Comparison of ENCODE assay signal across 8 cellular contexts in genomic region chr10:11533328-11533781, GRCh38.
A peak's percentile ranks its signal among the peaks of the same experiment; 100 is the strongest.
DNase-seq lines count a peak whose midpoint lies in the region; ATAC-seq and TF ChIP-seq lines count a peak whose summit lies in the region.

No MANE protein-coding gene starts in this region.

- H4K20me1 ChIP-seq in IMR-90 (ENCODE audit: insufficient read depth, low read length): no peaks in the 10 kb centered on the region; the same call in 1 of the 2 replicates
- H4K20me1 ChIP-seq in mammary epithelial cell (ENCODE audit: insufficient read depth, low read length): no peaks in the 10 kb centered on the region

- peaks cover 2 to 37% (median 25%) of the 10 kb centered on the region in 7 donors for H3K4me1 Mint-ChIP-seq in naive thymus-derived CD4-positive, alpha-beta T cell
- H3K4me1 Mint-ChIP-seq in activated T-helper 17 cell treated with anti-CD3 and anti-CD28 coated beads, Interleukin-2, amount 50 U/mL, for 72 hours: peaks cover 4% of the 10 kb centered on the region

- H3K23ac ChIP-seq in IMR-90 (ENCODE audit: low read depth, low read length): no peak overlapping the region

- no peak overlapping the region for H2BK120ac ChIP-seq in IMR-90 (ENCODE audit: low read depth, low read length)

- H4K5ac ChIP-seq in IMR-90 (ENCODE audit: low read depth, low read length): no peak overlapping the region

- TF ChIP-seq POLR2A in IMR-90 (IDR thresholded peaks at IDR 0.05; ENCODE audit: low read depth, low read length): no peak

- H3K27ac ChIP-seq in C4-2B: no peak overlapping the region
- H3K27ac ChIP-seq in IMR-90 (ENCODE audit: insufficient read depth, low read length): no peak overlapping the region
- peak overlapping the region; percentile 56 for H3K27ac ChIP-seq in mammary epithelial cell (ENCODE audit: insufficient read depth, low read depth, low read length)
- no peak overlapping the region for H3K27ac ChIP-seq in lower lobe of right lung
- H3K27ac ChIP-seq in naive thymus-derived CD4-positive, alpha-beta T cell (ENCODE audit: low read depth, low read length): no peak overlapping the region

- H3K79me1 ChIP-seq in IMR-90 (ENCODE audit: low read depth in 1 of 2, low read length in 2 of 2): peaks cover 15 to 21% of the 10 kb centered on the region in 2 experiments

- H3K27me3 ChIP-seq in IMR-90 (ENCODE audit: control insufficient read depth, insufficient read depth, low read length): no peaks in the 10 kb centered on the region
- H3K27me3 ChIP-seq in mammary epithelial cell (ENCODE audit: insufficient read depth, low read length): no peaks in the 10 kb centered on the region
- H3K27me3 ChIP-seq in lower lobe of right lung (ENCODE audit: low read depth): no peaks in the 10 kb centered on the region
- no peaks in the 10 kb centered on the region for H3K27me3 ChIP-seq in naive thymus-derived CD4-positive, alpha-beta T cell (ENCODE audit: control insufficient read depth in 2 of 2, insufficient read depth in 2 of 2, low read length in 2 of 2)

- no peak overlapping the region for H4K91ac ChIP-seq in IMR-90 (ENCODE audit: insufficient read depth, low read depth, low read length)

- H3K4me3 ChIP-seq in IMR-90 (ENCODE audit: insufficient read depth, low read depth, low read length) (no peak overlapping the region), mammary epithelial cell (replicated peaks in 1 of 3; ENCODE audit: insufficient read depth in 1 of 3, low read depth in 2 of 3, low read length in 3 of 3) (no peak overlapping the region), lower lobe of right lung (no peak overlapping the region)
- no peak overlapping the region for H3K4me3 ChIP-seq in naive thymus-derived CD4-positive, alpha-beta T cell (ENCODE audit: low read length)

- H4K8ac ChIP-seq in IMR-90 (ENCODE audit: low read depth in 2 of 2, low read length in 2 of 2): no peak overlapping the region; a peak in 1 of 4 replicates

- H3K36me3 ChIP-seq in IMR-90 (ENCODE audit: control insufficient read depth, insufficient read depth, low read length) (no peaks in the 10 kb centered on the region), mammary epithelial cell (ENCODE audit: insufficient read depth, low read length) (no peaks in the 10 kb centered on the region), lower lobe of right lung (no peaks in the 10 kb centered on the region)
- no peaks in the 10 kb centered on the region for H3K36me3 ChIP-seq in naive thymus-derived CD4-positive, alpha-beta T cell (ENCODE audit: control insufficient read depth in 2 of 3, insufficient read depth in 3 of 3, low read length in 3 of 3)

- H3K4me2 ChIP-seq in IMR-90 (ENCODE audit: low read depth, low read length): peak overlapping the region; percentile 52
- peak overlapping the region; percentile 95 for H3K4me2 ChIP-seq in mammary epithelial cell (ENCODE audit: insufficient read depth, low read depth, low read length)

- no peak overlapping the region for H2BK20ac ChIP-seq in IMR-90 (ENCODE audit: low read depth, low read length)

- H3K18ac ChIP-seq in IMR-90 (ENCODE audit: low read depth, low read length): no peak overlapping the region

- no peaks in the 10 kb centered on the region for H3K9me3 Mint-ChIP-seq in naive thymus-derived CD4-positive, alpha-beta T cell
- H3K9me3 Mint-ChIP-seq in activated T-helper 17 cell treated with anti-CD3 and anti-CD28 coated beads, Interleukin-2, amount 50 U/mL, for 72 hours: no peaks in the 10 kb centered on the region

- no peak overlapping the region for H3K9ac ChIP-seq in IMR-90 (ENCODE audit: low read depth, low read length)
- no peak overlapping the region for H3K9ac ChIP-seq in mammary epithelial cell (ENCODE audit: insufficient read depth, low read length)

- intact Hi-C loops in IMR-90 (cut with micrococcal nuclease): no loop called here
- intact Hi-C loops in mammary epithelial cell (cut with micrococcal nuclease): loop anchor here (5.0 kb wide), 1 partner anchor 224 kb away; no protein-coding TSS in a partner anchor
- intact Hi-C loops in lower lobe of right lung (cut with DNase I): no loop called here
- intact Hi-C loops in naive thymus-derived CD4-positive, alpha-beta T cell (cut with micrococcal nuclease): no loop called here

- no TSS peak for BruUV-seq in IMR-90 (replicated peaks; lab: Mats Ljungman, UMichigan)
- no TSS peak for BruUV-seq in mammary epithelial cell (replicated peaks; lab: Mats Ljungman, UMichigan)

- peaks cover 0 to 42% (median 0%) of the 10 kb centered on the region in 5 donors for H3K27me3 Mint-ChIP-seq in naive thymus-derived CD4-positive, alpha-beta T cell
- peaks cover 5% of the 10 kb centered on the region for H3K27me3 Mint-ChIP-seq in activated T-helper 17 cell treated with anti-CD3 and anti-CD28 coated beads, Interleukin-2, amount 50 U/mL, for 72 hours

- no peak overlapping the region for H3K4me3 Mint-ChIP-seq in naive thymus-derived CD4-positive, alpha-beta T cell
- no peak overlapping the region for H3K4me3 Mint-ChIP-seq in activated T-helper 17 cell treated with anti-CD3 and anti-CD28 coated beads, Interleukin-2, amount 50 U/mL, for 72 hours

- H2BK15ac ChIP-seq in IMR-90 (ENCODE audit: low read depth, low read length): no peak overlapping the region

- H3K9me3 ChIP-seq in IMR-90 (ENCODE audit: control insufficient read depth, insufficient read depth, low read length): no peaks in the 10 kb centered on the region
- no peaks in the 10 kb centered on the region for H3K9me3 ChIP-seq in mammary epithelial cell (replicated peaks; ENCODE audit: insufficient read depth, low read length)
- no peaks in the 10 kb centered on the region for H3K9me3 ChIP-seq in lower lobe of right lung
- no peaks in the 10 kb centered on the region for H3K9me3 ChIP-seq in naive thymus-derived CD4-positive, alpha-beta T cell (ENCODE audit: control insufficient read depth in 2 of 3, low read length in 3 of 3)

- peak overlapping the region in 1 of 9 donors; percentile 69 for H3K27ac Mint-ChIP-seq in naive thymus-derived CD4-positive, alpha-beta T cell
- no peak overlapping the region for H3K27ac Mint-ChIP-seq in activated T-helper 17 cell treated with anti-CD3 and anti-CD28 coated beads, Interleukin-2, amount 50 U/mL, for 72 hours

- no peaks in the 10 kb centered on the region for H3K36me3 Mint-ChIP-seq in naive thymus-derived CD4-positive, alpha-beta T cell
- H3K36me3 Mint-ChIP-seq in activated T-helper 17 cell treated with anti-CD3 and anti-CD28 coated beads, Interleukin-2, amount 50 U/mL, for 72 hours (ENCODE audit: low read depth): no peaks in the 10 kb centered on the region

- dilution Hi-C loops in IMR-90 (cut with HindIII; ENCODE audit: low sequenced_read_pairs, unreplicated experiment) (no loop called here), mammary epithelial cell (cut with HindIII; ENCODE audit: low sequenced_read_pairs) (loop anchor here (5.0 kb wide), 1 partner anchor 69 kb away; no protein-coding TSS in a partner anchor)

- peak overlapping the region; percentile 10 for H2AK9ac ChIP-seq in IMR-90 (replicated peaks; ENCODE audit: low read depth, low read length, poor library complexity)

- H3K9me1 ChIP-seq in IMR-90 (ENCODE audit: insufficient read depth, low read length): peaks cover 7% of the 10 kb centered on the region

- no peak overlapping the region for H3K14ac ChIP-seq in IMR-90 (replicated peaks; ENCODE audit: low read depth, low read length)

- H3K4me1 ChIP-seq in IMR-90 (ENCODE audit: control insufficient read depth, insufficient read depth, low read length) (peaks cover 13% of the 10 kb centered on the region), mammary epithelial cell (ENCODE audit: insufficient read depth, low read length) (peaks cover 21% of the 10 kb centered on the region), lower lobe of right lung (peaks cover 24% of the 10 kb centered on the region)
- H3K4me1 ChIP-seq in naive thymus-derived CD4-positive, alpha-beta T cell (ENCODE audit: control insufficient read depth in 2 of 2, insufficient read depth in 2 of 2, low read length in 2 of 2): no peaks in the 10 kb centered on the region

- H3K56ac ChIP-seq in IMR-90 (ENCODE audit: extremely low read depth, insufficient read depth, low read length): no peak overlapping the region

- TF ChIP-seq RAD21 in IMR-90 (IDR thresholded peaks at IDR 0.05; ENCODE audit: low read length): no peak

- peak; percentile 70 for ATAC-seq in IMR-90 (ENCODE audit: low read depth)
- peak; percentile 37 to 52 for ATAC-seq in lower lobe of right lung
- ATAC-seq in naive thymus-derived CD4-positive, alpha-beta T cell: no peak
- no peak for ATAC-seq in esophagus mucosa
- no peak for ATAC-seq in activated T-helper 17 cell treated with anti-CD3 and anti-CD28 coated beads, Interleukin-2, amount 50 U/mL, for 72 hours (replicated peaks)

- POLR2A ChIA-PET in IMR-90 (lab: Charles Lee; ENCODE audit: unreplicated experiment): no interaction called here
- POLR2A ChIA-PET in naive thymus-derived CD4-positive, alpha-beta T cell (lab: Charles Lee): no interaction called here

- peak; percentile 22 for TF ChIP-seq CTCF in C4-2B (conservative IDR thresholded peaks at IDR 0.05)
- TF ChIP-seq CTCF in IMR-90 (conservative IDR thresholded peaks at IDR 0.05; ENCODE audit: low read depth, low read length): 0 out of 2 replicates have a peak, but pooled peaks have one; percentile 18
- TF ChIP-seq CTCF in mammary epithelial cell (conservative IDR thresholded peaks at IDR 0.05 in 1 of 2, IDR thresholded peaks at IDR 0.05 in 1 of 2; ENCODE audit: extremely low read depth in 1 of 2, insufficient read depth in 1 of 2, low read depth in 1 of 2, low read length in 2 of 2): peak; percentile 45 to 55
- peak; percentile 24 for TF ChIP-seq CTCF in lower lobe of right lung (IDR thresholded peaks at IDR 0.05)

- CTCF ChIA-PET in IMR-90 (lab: Yijun Ruan, JAX): interaction anchor here (0.6 to 1.1 kb wide), 3 partner anchors 10 to 19 kb away, joined by 3 to 4 read pairs (median 3); no protein-coding TSS in a partner anchor
- CTCF ChIA-PET in mammary epithelial cell (lab: Charles Lee; ENCODE audit: low non-redundant PET): interaction anchor here (0.6 to 0.7 kb wide), 2 partner anchors 16 to 192 kb away, joined by 3 to 4 read pairs; no protein-coding TSS in a partner anchor
- CTCF ChIA-PET in naive thymus-derived CD4-positive, alpha-beta T cell (lab: Charles Lee): interaction anchor here (1.9 kb wide), 1 partner anchor 18 kb away, joined by 4 read pairs; no protein-coding TSS in a partner anchor

- H2AFZ ChIP-seq in IMR-90 (replicated peaks; ENCODE audit: low read length, poor library complexity) (peak overlapping the region; percentile 37), mammary epithelial cell (ENCODE audit: low read depth, low read length) (no peak overlapping the region)

- no peak overlapping the region for H3K4ac ChIP-seq in IMR-90 (ENCODE audit: low read depth, low read length)

- DNase-seq in IMR-90: peak; percentile 33
- peak; percentile 38 for DNase-seq in mammary epithelial cell
- DNase-seq in lower lobe of right lung: no peak
- DNase-seq in naive thymus-derived CD4-positive, alpha-beta T cell: no peak
- DNase-seq in NCI-H748 (lab: John Stamatoyannopoulos, UW; ENCODE audit: unreplicated experiment): no peak

- in situ Hi-C loops in IMR-90 (cut with MboI; ENCODE audit: low sequenced_read_pairs) (no loop called here), mammary epithelial cell (cut with MboI; ENCODE audit: low sequenced_read_pairs in 2 of 2) (no loop called here)

- no peak overlapping the region for H2BK5ac ChIP-seq in IMR-90 (ENCODE audit: low read depth, low read length, poor library complexity, severe bottlenecking)

- no peak overlapping the region; the same call in 1 of the 2 replicates for H2AK5ac ChIP-seq in IMR-90 (ENCODE audit: low read depth, low read length)

- peaks cover 42% of the 10 kb centered on the region for H3K79me2 ChIP-seq in mammary epithelial cell (ENCODE audit: insufficient read depth, low read length)

Comparison
In these comparisons a context has a peak if more than half of its experiments do, and no peak if none do; other contexts are left out.
1. ATAC-seq: peak in IMR-90 (single experiment) and lower lobe of right lung (2 of 2); none in naive thymus-derived CD4-positive, alpha-beta T cell (single experiment), esophagus mucosa (single experiment) and activated T-helper 17 cell treated with anti-CD3 and anti-CD28 coated beads, Interleukin-2, amount 50 U/mL, for 72 hours (single experiment).
2. DNase-seq: peak in IMR-90 (single experiment) and mammary epithelial cell (single experiment); none in lower lobe of right lung (single experiment), naive thymus-derived CD4-positive, alpha-beta T cell (0 of 9) and NCI-H748 (single experiment).
3. Peak in every context shown above with its lines, with median percentiles within 50 percentile points of each other: CTCF ChIP-seq.